8 cellular contexts compared by ENCODE assay signal in the genomic region with DNA sequence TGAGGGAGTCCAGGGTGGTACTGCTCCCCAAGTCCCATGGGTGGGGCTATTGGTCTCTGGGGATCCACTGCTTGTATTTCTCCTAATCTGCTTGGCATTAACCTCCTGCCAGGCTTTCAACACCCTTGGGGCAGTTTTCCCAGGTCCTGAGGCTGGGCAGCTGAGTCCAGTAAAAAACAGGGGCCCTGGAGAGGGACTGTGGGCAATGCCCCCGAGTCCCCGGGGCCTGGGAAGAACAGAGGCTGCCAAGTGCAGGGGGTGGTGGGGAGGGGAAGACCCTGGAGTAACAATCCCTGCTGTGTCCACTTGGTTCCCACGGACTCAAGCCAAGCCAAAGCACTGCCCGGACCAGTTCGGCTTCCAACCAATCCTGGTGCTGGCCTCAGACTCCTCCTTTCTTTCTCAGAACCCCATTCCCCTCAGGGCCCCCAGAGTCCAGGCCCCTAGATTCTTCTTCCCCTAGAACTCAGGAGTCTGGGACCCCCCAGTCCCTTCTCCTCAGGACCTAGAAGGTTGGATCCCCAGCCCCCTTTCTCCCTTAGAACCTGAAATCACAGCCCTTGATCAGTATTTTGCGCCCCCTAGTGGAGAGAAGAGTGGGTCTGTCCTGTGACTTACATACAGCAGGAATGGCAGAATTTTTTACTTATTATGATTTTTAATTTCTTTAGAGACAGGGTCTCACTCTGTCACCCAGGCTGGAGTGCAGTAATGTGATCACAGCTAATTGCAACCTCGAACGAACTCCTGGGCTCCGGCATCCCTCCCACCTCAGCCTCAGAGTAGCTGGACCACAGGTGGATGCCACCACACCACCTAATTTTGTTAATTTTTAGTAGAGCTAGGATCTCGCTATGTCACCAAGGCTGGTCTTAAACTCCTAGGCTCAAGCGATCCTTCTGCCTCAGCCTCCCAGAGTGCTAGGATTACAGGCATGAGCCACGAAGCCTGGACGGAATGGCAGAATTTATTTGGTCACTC. TPM values are rescaled to one million over a fixed set of nuclear protein-coding genes. Genes with fewer than 3 reads are reported as not detected.
DNase-seq lines count a peak whose midpoint lies in the region; ATAC-seq, FAIRE-seq and TF ChIP-seq lines count a peak whose summit lies in the region.

No MANE protein-coding gene starts in this region.

- DNase-seq in AML-193 (lab: John Stamatoyannopoulos, UW): peak; percentile 58 to 70
- peak; percentile 58 for DNase-seq in H54 (ENCODE audit: insufficient read length, low spot score)
- DNase-seq in NCI-H510A (lab: John Stamatoyannopoulos, UW): peak; percentile 34
- peak; percentile 84 for DNase-seq in activated CD4-positive, alpha-beta T cell treated with anti-CD3 and anti-CD28 coated beads, Interleukin-2, amount 10 ng/mL, durations not matched to agents 7 days and 5 days
- peak; percentile 90 for DNase-seq in dermis blood vessel endothelial cell
- DNase-seq in mesothelial cell of epicardium (ENCODE audit: low spot score in 2 of 2, unreplicated experiment in 2 of 2): peak; percentile 45 to 57
- peak; percentile 11 for DNase-seq in stimulated activated CD8-positive, alpha-beta memory T cell treated with anti-CD3 and anti-CD28 coated beads, Interleukin-4, amount 100 ng/mL, for 24 hours (ENCODE audit: low read depth)

- peak; percentile 96 for TF ChIP-seq CTCF in mesothelial cell of epicardium (IDR thresholded peaks at IDR 0.05; ENCODE audit: unreplicated experiment)

- H3K9me3 Mint-ChIP-seq in activated CD4-positive, alpha-beta T cell treated with anti-CD3 and anti-CD28 coated beads, Interleukin-2, amount 10 ng/mL, durations not matched to agents 7 days and 5 days: no peaks in the 10 kb centered on the region
- H3K9me3 Mint-ChIP-seq in mesothelial cell of epicardium: no peaks in the 10 kb centered on the region

- no peak for FAIRE-seq in H54 (lab: Jason Lieb, UNC)

- no peak overlapping the region for H3K4me3 Mint-ChIP-seq in activated CD4-positive, alpha-beta T cell treated with anti-CD3 and anti-CD28 coated beads, Interleukin-2, amount 10 ng/mL, durations not matched to agents 7 days and 5 days
- H3K4me3 Mint-ChIP-seq in mesothelial cell of epicardium: no peak overlapping the region

- H3K27me3 Mint-ChIP-seq in activated CD4-positive, alpha-beta T cell treated with anti-CD3 and anti-CD28 coated beads, Interleukin-2, amount 10 ng/mL, durations not matched to agents 7 days and 5 days: no peaks in the 10 kb centered on the region
- no peaks in the 10 kb centered on the region for H3K27me3 Mint-ChIP-seq in mesothelial cell of epicardium (ENCODE audit: low read depth)

- TF ChIP-seq POLR2A in H54 (IDR thresholded peaks at IDR 0.05; ENCODE audit: low read depth, low read length): no peak

- H3K4me1 Mint-ChIP-seq in activated CD4-positive, alpha-beta T cell treated with anti-CD3 and anti-CD28 coated beads, Interleukin-2, amount 10 ng/mL, durations not matched to agents 7 days and 5 days: peaks cover 15% of the 10 kb centered on the region
- H3K4me1 Mint-ChIP-seq in mesothelial cell of epicardium: peaks cover 16% of the 10 kb centered on the region

- CTCF ChIA-PET in activated CD4-positive, alpha-beta T cell treated with anti-CD3 and anti-CD28 coated beads, Interleukin-2, amount 10 ng/mL, durations not matched to agents 7 days and 5 days (lab: Charles Lee): interaction anchor here (1.4 kb wide), 1 partner anchor 26 kb away, joined by 3 read pairs; no protein-coding TSS in a partner anchor

- ATAC-seq in HG02678 (IDR thresholded peaks at IDR 0.05; ENCODE audit: unreplicated experiment): no peak

- no peak overlapping the region for H3K27ac Mint-ChIP-seq in activated CD4-positive, alpha-beta T cell treated with anti-CD3 and anti-CD28 coated beads, Interleukin-2, amount 10 ng/mL, durations not matched to agents 7 days and 5 days
- peak overlapping the region; percentile 66 for H3K27ac Mint-ChIP-seq in mesothelial cell of epicardium

- POLR2A ChIA-PET in activated CD4-positive, alpha-beta T cell treated with anti-CD3 and anti-CD28 coated beads, Interleukin-2, amount 10 ng/mL, durations not matched to agents 7 days and 5 days (lab: Charles Lee): no interaction called here

- no peaks in the 10 kb centered on the region for H3K36me3 Mint-ChIP-seq in activated CD4-positive, alpha-beta T cell treated with anti-CD3 and anti-CD28 coated beads, Interleukin-2, amount 10 ng/mL, durations not matched to agents 7 days and 5 days (ENCODE audit: low read depth)
- no peaks in the 10 kb centered on the region for H3K36me3 Mint-ChIP-seq in mesothelial cell of epicardium

RNA-seq across cellular contexts. Expression of gene CLPTM1, which starts 3.7 kb away (rescaled TPM):
- 10 to 100 TPM; 70.6 to 72.8 TPM for total RNA-seq in activated CD4-positive, alpha-beta T cell treated with anti-CD3 and anti-CD28 coated beads, Interleukin-2, amount 10 ng/mL, durations not matched to agents 7 days and 5 days
- total RNA-seq in dermis blood vessel endothelial cell: 28.9 and 65.8 TPM in 2 replicates
- 85.6 to 89.6 TPM (median 85.6 TPM) in 3 replicates for total RNA-seq in mesothelial cell of epicardium

RNA-seq across cellular contexts. Expression of gene APOC2, which starts 5.6 kb away (rescaled TPM):
- total RNA-seq in activated CD4-positive, alpha-beta T cell treated with anti-CD3 and anti-CD28 coated beads, Interleukin-2, amount 10 ng/mL, durations not matched to agents 7 days and 5 days: not detected
- total RNA-seq in dermis blood vessel endothelial cell: not detected in 2 replicates
- total RNA-seq in mesothelial cell of epicardium: not detected in 3 replicates

RNA-seq across cellular contexts. Expression of gene APOC4, which starts 9.4 kb away (rescaled TPM):
- total RNA-seq in activated CD4-positive, alpha-beta T cell treated with anti-CD3 and anti-CD28 coated beads, Interleukin-2, amount 10 ng/mL, durations not matched to agents 7 days and 5 days: not detected
- total RNA-seq in dermis blood vessel endothelial cell: not detected in 2 replicates
- not detected in 3 replicates for total RNA-seq in mesothelial cell of epicardium

RNA-seq across cellular contexts. Expression of gene APOC1, which starts 37.1 kb away (rescaled TPM):
- total RNA-seq in activated CD4-positive, alpha-beta T cell treated with anti-CD3 and anti-CD28 coated beads, Interleukin-2, amount 10 ng/mL, durations not matched to agents 7 days and 5 days: not detected
- total RNA-seq in dermis blood vessel endothelial cell: 1.7 and 1.9 TPM in 2 replicates
- total RNA-seq in mesothelial cell of epicardium: 18.6 to 20.0 TPM (median 18.6 TPM) in 3 replicates

RNA-seq across cellular contexts. Expression of gene APOE, which starts 45.9 kb away (rescaled TPM):
- under 1 TPM; 0.45 to 0.75 TPM for total RNA-seq in activated CD4-positive, alpha-beta T cell treated with anti-CD3 and anti-CD28 coated beads, Interleukin-2, amount 10 ng/mL, durations not matched to agents 7 days and 5 days
- 4.0 and 7.8 TPM in 2 replicates for total RNA-seq in dermis blood vessel endothelial cell
- 285 to 290 TPM (median 289 TPM) in 3 replicates for total RNA-seq in mesothelial cell of epicardium

Comparison
In these comparisons a context has a peak if more than half of its experiments do, and no peak if none do; other contexts are left out.
1. DNase-seq: peak in every context shown above with its lines; median percentile 90 in dermis blood vessel endothelial cell; 84 in activated CD4-positive, alpha-beta T cell treated with anti-CD3 and anti-CD28 coated beads, Interleukin-2, amount 10 ng/mL, durations not matched to agents 7 days and 5 days; 64 in AML-193; 58 in H54; 51 in mesothelial cell of epicardium; 34 in NCI-H510A; 11 in stimulated activated CD8-positive, alpha-beta memory T cell treated with anti-CD3 and anti-CD28 coated beads, Interleukin-4, amount 100 ng/mL, for 24 hours.